In the genomic region with DNA sequence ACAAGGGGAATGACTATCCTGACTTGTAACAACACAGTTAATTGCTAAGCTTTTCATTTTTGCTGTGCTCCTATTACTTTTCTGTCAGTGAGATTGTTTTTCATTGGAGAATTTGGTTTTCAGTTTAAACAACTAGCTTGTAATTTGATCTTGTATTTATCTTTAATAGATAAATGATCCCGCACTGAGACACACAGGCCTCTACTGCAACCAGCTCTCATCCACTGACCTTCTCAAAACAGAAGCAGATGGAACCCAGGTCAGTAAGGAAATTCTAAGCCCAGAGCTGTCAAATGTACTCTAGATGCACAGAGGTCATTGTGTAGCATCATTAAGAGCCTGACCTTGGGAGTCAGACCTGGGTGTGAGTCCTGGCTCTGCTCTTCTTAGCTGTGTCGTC, we compare ENCODE assay signal across 18 cellular contexts. TPM values are rescaled to one million over a fixed set of nuclear protein-coding genes. Genes with fewer than 3 reads are reported as not detected.
DNase-seq lines count a peak whose midpoint lies in the region; ATAC-seq and TF ChIP-seq lines count a peak whose summit lies in the region.
"Had no signal": no experiment of that assay in that cellular context is flagged by ENCODE, and none has a peak within 500 bp of the region (broad histone marks: within the 10 kb centered on the region; RNA-seq: fewer than 3 reads in every experiment).

No MANE protein-coding gene starts in this region.

- no peak for ATAC-seq in HG02623 (IDR thresholded peaks at IDR 0.05; ENCODE audit: unreplicated experiment)
- ATAC-seq: HCT116, HepG2 had no signal

- no peak overlapping the region for H3K4me3 ChIP-seq in WERI-Rb-1 (ENCODE audit: low read depth, low read length)
- no peak overlapping the region for H3K4me3 ChIP-seq in fibroblast of villous mesenchyme (ENCODE audit: low read depth, low read length)
- H3K4me3 ChIP-seq: BLaER1 had no signal

- H3K27ac ChIP-seq in WERI-Rb-1, result no peak overlapping the region
- H3K27ac ChIP-seq: BLaER1 had no signal

- TF ChIP-seq CTCF in WERI-Rb-1 (IDR thresholded peaks at IDR 0.05; ENCODE audit: low read depth, low read length), result no peak
- TF ChIP-seq CTCF in fibroblast of villous mesenchyme (IDR thresholded peaks at IDR 0.05; ENCODE audit: insufficient read depth, low read depth, low read length), result no peak

- DNase-seq in NCI-H748 (lab: John Stamatoyannopoulos, UW; ENCODE audit: unreplicated experiment) (peak; percentile 43), NCI-H748 treated with DMSO at 0.1 percent for 48 hours (lab: John Stamatoyannopoulos, UW) (no peak), WERI-Rb-1 (peak; percentile 71), fibroblast of villous mesenchyme (ENCODE audit: low read depth) (peak; percentile 50), NCI-H1105 (lab: John Stamatoyannopoulos, UW) (no peak)
- DNase-seq in activated naive CD4-positive, alpha-beta T cell treated with anti-CD3 and anti-CD28 coated beads, Interleukin-2, amount 50 U/mL, for 16 hours, result no peak
- DNase-seq in activated CD4-positive, alpha-beta T cell treated with anti-CD3 and anti-CD28 coated beads for 48 hours, result no peak
- DNase-seq: 8988T; CD4-positive, alpha-beta memory T cell; DMS153; DMS79; GDM1; GOT3; H7 had no signal

- peaks cover 21% of the 10 kb centered on the region for H3K36me3 ChIP-seq in WERI-Rb-1

- H3K27me3 ChIP-seq in WERI-Rb-1 (ENCODE audit: insufficient read depth, low read depth, severe bottlenecking), result no peaks in the 10 kb centered on the region
- H3K27me3 ChIP-seq: BLaER1 had no signal

- H3K9me3 ChIP-seq in WERI-Rb-1 (ENCODE audit: severe bottlenecking), result no peaks in the 10 kb centered on the region

RNA-seq across cellular contexts. Expression of a gene that starts 30.7 kb away (rescaled TPM):
- 15.1 and 27.4 TPM in 2 replicates for total RNA-seq in fibroblast of villous mesenchyme

RNA-seq across cellular contexts. Expression of a gene that starts 30.7 kb away (rescaled TPM):
- 19.6 and 26.3 TPM in 2 replicates for total RNA-seq in fibroblast of villous mesenchyme

Comparison
In these comparisons a context has a peak if more than half of its experiments do, and no peak if none do; other contexts are left out.
1. DNase-seq: peak in NCI-H748 (single experiment), WERI-Rb-1 (single experiment) and fibroblast of villous mesenchyme (single experiment); none in NCI-H748 treated with DMSO at 0.1 percent for 48 hours (single experiment), activated naive CD4-positive, alpha-beta T cell treated with anti-CD3 and anti-CD28 coated beads, Interleukin-2, amount 50 U/mL, for 16 hours (single experiment), NCI-H1105 (single experiment) and activated CD4-positive, alpha-beta T cell treated with anti-CD3 and anti-CD28 coated beads for 48 hours (single experiment).